Comparison of ENCODE assay signal across 8 cellular contexts in genomic region chr7:151429555-151430331, GRCh38. TPM values are rescaled to one million over a fixed set of nuclear protein-coding genes. Genes with fewer than 3 reads are reported as not detected.
DNase-seq lines count a peak whose midpoint lies in the region; ATAC-seq lines count a peak whose summit lies in the region.

No MANE protein-coding gene starts in this region.

- peak; percentile 64 for ATAC-seq in GM18511 (IDR thresholded peaks at IDR 0.05; ENCODE audit: unreplicated experiment)
- no peak for ATAC-seq in GM18907 (IDR thresholded peaks at IDR 0.05; ENCODE audit: unreplicated experiment)
- no peak for ATAC-seq in GM21360 (IDR thresholded peaks at IDR 0.05; ENCODE audit: unreplicated experiment)

- H3K9me3 Mint-ChIP-seq in immature natural killer cell, result no peaks in the 10 kb centered on the region

- H3K36me3 Mint-ChIP-seq in immature natural killer cell, result no peaks in the 10 kb centered on the region

- H3K27me3 Mint-ChIP-seq in immature natural killer cell (ENCODE audit: low read depth in 3 of 3), result peaks cover 3 to 13% (median 9%) of the 10 kb centered on the region in 3 donors

- H3K27ac Mint-ChIP-seq in immature natural killer cell, result peak overlapping the region; percentile 9 to 81 (median 48)

- H3K4me1 Mint-ChIP-seq in immature natural killer cell, result peaks cover 16 to 21% of the 10 kb centered on the region in 2 donors

- peak; percentile 98 for DNase-seq in Jurkat, Clone E6-1 (ENCODE audit: low read depth, low spot score)
- DNase-seq in activated CD4-positive, alpha-beta T cell treated with anti-CD3 and anti-CD28 coated beads for 4 hours, result peak; percentile 32 to 45
- DNase-seq in immature natural killer cell, result peak; percentile 37 to 59 (median 49)
- no peak for DNase-seq in NCI-H2227 treated with DMSO at 0.1 percent for 48 hours (lab: John Stamatoyannopoulos, UW)
- no peak for DNase-seq in NCI-H446 treated with DMSO at 0.1 percent for 48 hours (lab: John Stamatoyannopoulos, UW)

- peak overlapping the region; percentile 16 for H3K4me3 ChIP-seq in Jurkat, Clone E6-1 (ENCODE audit: low read length)

- H3K4me3 Mint-ChIP-seq in immature natural killer cell, result peak overlapping the region; percentile 51 to 73 (median 62)

RNA-seq across cellular contexts. Expression of gene CRYGN, which starts 10.2 kb away (rescaled TPM):
- polyA plus RNA-seq in Jurkat, Clone E6-1 (2012; ENCODE audit: insufficient read depth, insufficient read length), result not detected
- not detected for polyA plus RNA-seq in immature natural killer cell

RNA-seq across cellular contexts. Expression of gene WDR86, which starts 19.9 kb away (rescaled TPM):
- not detected for polyA plus RNA-seq in Jurkat, Clone E6-1 (2012; ENCODE audit: insufficient read depth, insufficient read length)
- polyA plus RNA-seq in immature natural killer cell, result 1 to 10 TPM in 2 of 3 donors, under 1 TPM in 1; 0.75 to 2.2 (median 2.2) TPM

Comparison
In these comparisons a context has a peak if more than half of its experiments do, and no peak if none do; other contexts are left out.
1. DNase-seq: peak in Jurkat, Clone E6-1 (single experiment), activated CD4-positive, alpha-beta T cell treated with anti-CD3 and anti-CD28 coated beads for 4 hours (2 of 2) and immature natural killer cell (3 of 3); none in NCI-H2227 treated with DMSO at 0.1 percent for 48 hours (single experiment) and NCI-H446 treated with DMSO at 0.1 percent for 48 hours (single experiment).